ENCODE assay signal across 8 cellular contexts in the genomic region with DNA sequence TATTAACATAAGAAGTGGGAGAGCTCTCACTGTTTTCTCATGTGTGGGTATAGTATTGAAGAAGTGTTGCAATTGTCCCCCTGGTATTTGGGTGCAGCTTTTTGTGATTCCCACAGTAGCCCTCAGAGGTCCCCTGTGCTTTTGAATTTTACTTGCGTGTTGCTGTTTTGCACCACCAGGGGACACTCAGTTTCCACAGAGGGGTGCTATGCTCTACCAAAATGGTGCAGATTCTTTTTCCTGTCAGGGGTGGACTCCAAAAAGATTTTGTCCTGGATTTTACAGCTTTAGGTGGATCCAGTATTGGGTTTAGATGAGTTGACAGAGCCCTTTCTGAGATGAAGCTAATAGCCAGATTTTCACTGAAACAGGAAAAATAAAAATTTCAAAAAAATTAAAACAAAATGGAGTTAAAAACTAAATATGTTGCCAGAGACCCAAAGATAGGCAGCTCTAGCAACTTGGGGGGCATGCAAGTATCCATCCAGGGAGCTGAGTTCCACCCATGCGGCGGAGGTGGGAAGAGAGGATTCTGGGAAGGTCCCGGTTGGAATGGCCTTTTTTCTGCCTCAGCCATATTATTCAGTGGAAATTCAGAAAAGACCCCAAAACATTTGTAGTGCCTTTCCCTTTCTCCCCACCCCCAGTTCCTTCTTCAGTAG. TPM values are rescaled to one million over a fixed set of nuclear protein-coding genes. Genes with fewer than 3 reads are reported as not detected.
A peak's percentile ranks its signal among the peaks of the same experiment; 100 is the strongest.
DNase-seq lines count a peak whose midpoint lies in the region; ATAC-seq and TF ChIP-seq lines count a peak whose summit lies in the region.

No MANE protein-coding gene starts in this region.

- peaks cover 0 to 14% (median 0%) of the 10 kb centered on the region in 3 donors for H3K36me3 ChIP-seq in tibial artery

- peak; percentile 24 for DNase-seq in AG04449 (ENCODE audit: low read depth, low spot score)
- DNase-seq in GM10266 (ENCODE audit: extremely low spot score): peak; percentile 28
- peak; percentile 28 to 66 for DNase-seq in NCI-H446 (lab: John Stamatoyannopoulos, UW)
- peak; percentile 23 for DNase-seq in cerebellar cortex (ENCODE audit: low spot score)
- DNase-seq in left colon: no peak
- DNase-seq in tibial artery: no peak
- DNase-seq in GOT3 (lab: John Stamatoyannopoulos, UW): no peak

- no peaks in the 10 kb centered on the region for H3K27me3 ChIP-seq in tibial artery

- ATAC-seq in left colon (peak; percentile 46), HG03520 (IDR thresholded peaks at IDR 0.05; ENCODE audit: unreplicated experiment) (no peak)

- H3K4me3 ChIP-seq in AG04449 (ENCODE audit: low read depth, low read length) (no peak overlapping the region), tibial artery (no peak overlapping the region)

- CTCF ChIA-PET in AG04449 (lab: Yijun Ruan, JAX): interaction anchor here (0.6 to 9.8 kb wide), 61 partner anchors 8 to 934 kb away, joined by 3 to 715 read pairs (median 6); a partner anchor contains a TSS

- H3K27ac ChIP-seq in tibial artery: peak overlapping the region; percentile 65 to 68

- H3K9me3 ChIP-seq in tibial artery: no peaks in the 10 kb centered on the region

- POLR2A ChIA-PET in AG04449 (lab: Yijun Ruan, JAX): interaction anchor here (0.5 to 1.5 kb wide), 4 partner anchors 111 to 274 kb away, joined by 3 to 7 read pairs (median 4); a partner anchor contains a TSS

- TF ChIP-seq CTCF in AG04449 (IDR thresholded peaks at IDR 0.05; ENCODE audit: insufficient read depth, low read length, missing control alignments): peak; percentile 79
- TF ChIP-seq CTCF in GM10266 (IDR thresholded peaks at IDR 0.05; ENCODE audit: control insufficient read depth, insufficient read depth, low read depth, missing control alignments): peak; percentile 63
- TF ChIP-seq CTCF in tibial artery (IDR thresholded peaks at IDR 0.05): peak; percentile 69 to 76

- peaks cover 0 to 19% (median 11%) of the 10 kb centered on the region in 4 donors for H3K4me1 ChIP-seq in tibial artery

- intact Hi-C loops in left colon (cut with DNase I, micrococcal nuclease) (no loop called here), tibial artery (cut with DNase I; ENCODE audit: low total_unique reads) (loop anchor here (10.0 kb wide), 1 partner anchor 474 kb away; no protein-coding TSS in a partner anchor)

RNA-seq across cellular contexts. Expression of a gene that starts 50.2 kb away (rescaled TPM):
- 10 to 100 TPM; 25.9 to 34.1 TPM for total RNA-seq in left colon

RNA-seq across cellular contexts. Expression of a gene that starts 50.6 kb away (rescaled TPM):
- 10 to 100 TPM; 16.2 to 27.7 TPM for total RNA-seq in left colon

Comparison
In these comparisons a context has a peak if more than half of its experiments do, and no peak if none do; other contexts are left out.
1. DNase-seq: peak in AG04449 (single experiment), GM10266 (single experiment), NCI-H446 (2 of 2) and cerebellar cortex (single experiment); none in left colon (0 of 2), tibial artery (0 of 2) and GOT3 (single experiment).
2. Peak in every context shown above with its lines, with median percentiles within 50 percentile points of each other: CTCF ChIP-seq.